In genomic region chr12:41910578-41911331, GRCh38 we compare ENCODE assay signal across 18 cellular contexts.
DNase-seq lines count a peak whose midpoint lies in the region; ATAC-seq and TF ChIP-seq lines count a peak whose summit lies in the region.
"Had no signal": no experiment of that assay in that cellular context is flagged by ENCODE, and none has a peak within 500 bp of the region (broad histone marks: within the 10 kb centered on the region; RNA-seq: fewer than 3 reads in every experiment).

No MANE protein-coding gene starts in this region.

- no peak for TF ChIP-seq POLR2A in testis (IDR thresholded peaks at IDR 0.05)

- H3K4me1 ChIP-seq in testis, result no peaks in the 10 kb centered on the region
- H3K4me1 ChIP-seq: BLaER1, Caco-2 had no signal

- no peaks in the 10 kb centered on the region for H3K27me3 ChIP-seq in testis
- H3K27me3 ChIP-seq: BLaER1 had no signal

- peak; percentile 20 for DNase-seq in astrocyte of the hippocampus (ENCODE audit: low read depth, low spot score)
- peak; percentile 6 for DNase-seq in epithelial cell of esophagus (ENCODE audit: low read depth)
- DNase-seq in testis, result peak; percentile 34
- no peak for DNase-seq in NCI-H82 (lab: John Stamatoyannopoulos, UW)
- DNase-seq: Caco-2; CD4-positive, CD25-positive, alpha-beta regulatory T cell; CD8-positive, alpha-beta T cell; DMS53; DMS79 treated with DMSO at 0.1 percent for 48 hours; GF-D8; GOT3; HFFc6 had no signal

- no peak overlapping the region for H3K4me3 ChIP-seq in epithelial cell of esophagus (ENCODE audit: low read length)
- no peak overlapping the region for H3K4me3 ChIP-seq in testis
- H3K4me3 ChIP-seq: BLaER1, HAP-1 had no signal

- ATAC-seq in GM18867 (IDR thresholded peaks at IDR 0.05; ENCODE audit: unreplicated experiment) (peak; percentile 57), GM21390 (IDR thresholded peaks at IDR 0.05; ENCODE audit: unreplicated experiment) (no peak), GM18498 (IDR thresholded peaks at IDR 0.05; ENCODE audit: unreplicated experiment) (no peak)
- ATAC-seq: CD8-positive, alpha-beta T cell had no signal

- WGBS in testis, 2 donors, result 67 to 79% methylated on average over 6 of the region's 6 CpGs

- no peaks in the 10 kb centered on the region for H3K36me3 ChIP-seq in testis (ENCODE audit: low read depth, missing control alignments)
- H3K36me3 ChIP-seq: BLaER1, HAP-1 had no signal

- H3K27ac ChIP-seq in testis, result no peak overlapping the region
- H3K27ac ChIP-seq: BLaER1, C4-2B had no signal

- H3K9me3 ChIP-seq in testis, result no peaks in the 10 kb centered on the region
- H3K9me3 ChIP-seq: BLaER1, Caco-2, HAP-1 had no signal

- TF ChIP-seq CTCF in epithelial cell of esophagus (IDR thresholded peaks at IDR 0.05; ENCODE audit: insufficient read depth, low read depth, low read length, missing control alignments), result no peak
- TF ChIP-seq CTCF in testis (IDR thresholded peaks at IDR 0.05), result no peak

- intact Hi-C loops in testis (cut with DNase I; ENCODE audit: low total_unique reads), result no loop called here
